8 cellular contexts compared by ENCODE assay signal in genomic region chr11:73404048-73404447, GRCh38. TPM values are rescaled to one million over a fixed set of nuclear protein-coding genes. Genes with fewer than 3 reads are reported as not detected.
A peak's percentile ranks its signal among the peaks of the same experiment; 100 is the strongest.
DNase-seq lines count a peak whose midpoint lies in the region; ATAC-seq and TF ChIP-seq lines count a peak whose summit lies in the region.

No MANE protein-coding gene starts in this region.

- no peaks in the 10 kb centered on the region for H3K9me3 ChIP-seq in colonic mucosa

- TF ChIP-seq CTCF in coronary artery (IDR thresholded peaks at IDR 0.05) (peak; percentile 30), colonic mucosa (IDR thresholded peaks at IDR 0.05) (no peak)

- peaks cover 3% of the 10 kb centered on the region for H3K4me1 Mint-ChIP-seq in activated CD4-positive, alpha-beta T cell treated with anti-CD3 and anti-CD28 coated beads for 36 hours

- no peaks in the 10 kb centered on the region for H3K27me3 ChIP-seq in colonic mucosa

- CTCF ChIA-PET in activated CD4-positive, alpha-beta T cell treated with anti-CD3 and anti-CD28 coated beads for 36 hours (lab: Charles Lee): interaction anchor here (1.0 to 2.6 kb wide), 2 partner anchors 11 to 19 kb away, joined by 3 to 8 read pairs; no protein-coding TSS in a partner anchor

- H3K9ac ChIP-seq in colonic mucosa (ENCODE audit: low read depth in 2 of 2, low read length in 2 of 2): no peak overlapping the region

- ATAC-seq in activated CD4-positive, alpha-beta T cell treated with anti-CD3 and anti-CD28 coated beads for 36 hours: no peak
- ATAC-seq in HG02759 (IDR thresholded peaks at IDR 0.05; ENCODE audit: unreplicated experiment) (no peak), HG02938 (IDR thresholded peaks at IDR 0.05; ENCODE audit: unreplicated experiment) (no peak)

- no peak overlapping the region for H3K4me3 Mint-ChIP-seq in activated CD4-positive, alpha-beta T cell treated with anti-CD3 and anti-CD28 coated beads for 36 hours

- peaks cover 4% of the 10 kb centered on the region for H3K36me3 Mint-ChIP-seq in activated CD4-positive, alpha-beta T cell treated with anti-CD3 and anti-CD28 coated beads for 36 hours (ENCODE audit: low read depth)

- H3K9me3 Mint-ChIP-seq in activated CD4-positive, alpha-beta T cell treated with anti-CD3 and anti-CD28 coated beads for 36 hours (ENCODE audit: low read depth): no peaks in the 10 kb centered on the region

- H3K27ac ChIP-seq in coronary artery: no peak overlapping the region
- no peak overlapping the region for H3K27ac ChIP-seq in colonic mucosa

- H3K4me3 ChIP-seq in coronary artery (no peak overlapping the region), colonic mucosa (no peak overlapping the region)

- no peaks in the 10 kb centered on the region for H3K27me3 Mint-ChIP-seq in activated CD4-positive, alpha-beta T cell treated with anti-CD3 and anti-CD28 coated beads for 36 hours

- peak; percentile 7 for DNase-seq in activated CD4-positive, alpha-beta T cell treated with anti-CD3 and anti-CD28 coated beads for 36 hours
- DNase-seq in activated CD4-positive, alpha-beta T cell treated with anti-CD3 and anti-CD28 coated beads, Interleukin-2, amount 50 U/mL, for 48 hours: no peak
- peak; percentile 19 to 54 for DNase-seq in NOMO-1 (lab: John Stamatoyannopoulos, UW; ENCODE audit: unreplicated experiment in 2 of 2)
- peak; percentile 72 for DNase-seq in coronary artery (ENCODE audit: low spot score)
- peak; percentile 68 to 82 for DNase-seq in lung microvascular endothelial cell (ENCODE audit: low read depth in 2 of 2)
- no peak for DNase-seq in colonic mucosa

- H3K36me3 ChIP-seq in colonic mucosa: no peaks in the 10 kb centered on the region

- intact Hi-C loops in activated CD4-positive, alpha-beta T cell treated with anti-CD3 and anti-CD28 coated beads for 36 hours (cut with DNase I, micrococcal nuclease): loop anchor here (5.0 to 10.0 kb wide), 2 partner anchors 208 to 261 kb away; no protein-coding TSS in a partner anchor
- intact Hi-C loops in colonic mucosa (cut with DNase I): no loop called here

- no peak overlapping the region for H3K27ac Mint-ChIP-seq in activated CD4-positive, alpha-beta T cell treated with anti-CD3 and anti-CD28 coated beads for 36 hours

- POLR2A ChIA-PET in activated CD4-positive, alpha-beta T cell treated with anti-CD3 and anti-CD28 coated beads for 36 hours (lab: Charles Lee): no interaction called here

- no peaks in the 10 kb centered on the region for H3K4me1 ChIP-seq in colonic mucosa

RNA-seq across cellular contexts. Expression of gene RELT, which starts 27.8 kb away (rescaled TPM):
- 10 to 100 TPM; 18.5 to 21.3 TPM for total RNA-seq in activated CD4-positive, alpha-beta T cell treated with anti-CD3 and anti-CD28 coated beads for 36 hours
- total RNA-seq in lung microvascular endothelial cell (2.6 and 3.1 TPM in 2 replicates), colonic mucosa (1 to 10 TPM; 4.0 to 7.1 TPM)

Comparison
In these comparisons a context has a peak if more than half of its experiments do, and no peak if none do; other contexts are left out.
1. DNase-seq: peak in activated CD4-positive, alpha-beta T cell treated with anti-CD3 and anti-CD28 coated beads for 36 hours (single experiment), NOMO-1 (2 of 2), coronary artery (single experiment) and lung microvascular endothelial cell (2 of 2); none in activated CD4-positive, alpha-beta T cell treated with anti-CD3 and anti-CD28 coated beads, Interleukin-2, amount 50 U/mL, for 48 hours (0 of 2) and colonic mucosa (single experiment).